8 cellular contexts compared by ENCODE assay signal in genomic region chr12:27779416-27779815, GRCh38. TPM values are rescaled to one million over a fixed set of nuclear protein-coding genes. Genes with fewer than 3 reads are reported as not detected.
DNase-seq lines count a peak whose midpoint lies in the region; ATAC-seq and TF ChIP-seq lines count a peak whose summit lies in the region.

No MANE protein-coding gene starts in this region.

- H3K27me3 Mint-ChIP-seq in activated T-helper 17 cell treated with anti-CD3 and anti-CD28 coated beads, Interleukin-2, amount 50 U/mL, for 72 hours, result no peaks in the 10 kb centered on the region

- peak overlapping the region; percentile 68 to 70 for H3K4me3 ChIP-seq in prostate gland

- DNase-seq in activated T-cell treated with anti-CD3 and anti-CD28 coated beads for 1 hour (ENCODE audit: low read depth), result peak; percentile 9
- DNase-seq in activated T-cell treated with anti-CD3 and anti-CD28 coated beads, Interleukin-2, amount 50 U/mL, for 48 hours, result no peak
- DNase-seq in NCI-H1105 treated with DMSO at 0.1 percent for 48 hours (lab: John Stamatoyannopoulos, UW), result peak; percentile 37
- DNase-seq in glomerular visceral epithelial cell (ENCODE audit: extremely low spot score), result peak; percentile 2
- DNase-seq in prostate gland (ENCODE audit: low spot score), result peak; percentile 13
- no peak for DNase-seq in kidney tubule cell (ENCODE audit: low spot score)

- H3K9me3 Mint-ChIP-seq in activated T-helper 17 cell treated with anti-CD3 and anti-CD28 coated beads, Interleukin-2, amount 50 U/mL, for 72 hours, result no peaks in the 10 kb centered on the region

- H3K27me3 ChIP-seq in prostate gland (replicated peaks; ENCODE audit: insufficient read depth), result no peaks in the 10 kb centered on the region

- H3K27ac ChIP-seq in prostate gland, result peak overlapping the region; percentile 87 to 88

- H3K4me1 Mint-ChIP-seq in activated T-helper 17 cell treated with anti-CD3 and anti-CD28 coated beads, Interleukin-2, amount 50 U/mL, for 72 hours, result peaks cover 22% of the 10 kb centered on the region

- TF ChIP-seq POLR2A in prostate gland (IDR thresholded peaks at IDR 0.05), result no peak

- H3K27ac Mint-ChIP-seq in activated T-helper 17 cell treated with anti-CD3 and anti-CD28 coated beads, Interleukin-2, amount 50 U/mL, for 72 hours, result peak overlapping the region; percentile 47

- peak overlapping the region; percentile 76 for H3K4me3 Mint-ChIP-seq in activated T-helper 17 cell treated with anti-CD3 and anti-CD28 coated beads, Interleukin-2, amount 50 U/mL, for 72 hours

- TF ChIP-seq CTCF in prostate gland (IDR thresholded peaks at IDR 0.05), result no peak

- 5% methylated on average over 15 of the region's 15 CpGs for WGBS in prostate gland

- no peaks in the 10 kb centered on the region for H3K9me3 ChIP-seq in prostate gland

- intact Hi-C loops in prostate gland (cut with DNase I), result no loop called here

- ATAC-seq in HG02588 (IDR thresholded peaks at IDR 0.05; ENCODE audit: unreplicated experiment), result peak; percentile 13
- ATAC-seq in activated T-helper 17 cell treated with anti-CD3 and anti-CD28 coated beads, Interleukin-2, amount 50 U/mL, for 72 hours (replicated peaks), result no peak

- H3K4me1 ChIP-seq in prostate gland (replicated peaks), result peaks cover 6% of the 10 kb centered on the region

- H3K36me3 ChIP-seq in prostate gland, result no peaks in the 10 kb centered on the region

- H3K36me3 Mint-ChIP-seq in activated T-helper 17 cell treated with anti-CD3 and anti-CD28 coated beads, Interleukin-2, amount 50 U/mL, for 72 hours (ENCODE audit: low read depth), result peaks cover 16% of the 10 kb centered on the region

RNA-seq across cellular contexts. Expression of gene KLHL42, which starts 0.6 kb away (rescaled TPM):
- 10 to 100 TPM in 1 of 2 donors, 1 to 10 TPM in 1; 9.6 to 12.2 TPM for total RNA-seq in activated T-helper 17 cell treated with anti-CD3 and anti-CD28 coated beads, Interleukin-2, amount 50 U/mL, for 72 hours
- total RNA-seq in prostate gland, result 10 to 100 TPM; 19.1 to 79.9 TPM

RNA-seq across cellular contexts. Expression of gene MANSC4, which starts 0.6 kb away (rescaled TPM):
- not detected for total RNA-seq in activated T-helper 17 cell treated with anti-CD3 and anti-CD28 coated beads, Interleukin-2, amount 50 U/mL, for 72 hours
- not detected for total RNA-seq in prostate gland

Comparison
In these comparisons a context has a peak if more than half of its experiments do, and no peak if none do; other contexts are left out.
1. DNase-seq: peak in activated T-cell treated with anti-CD3 and anti-CD28 coated beads for 1 hour (single experiment), NCI-H1105 treated with DMSO at 0.1 percent for 48 hours (single experiment), glomerular visceral epithelial cell (single experiment) and prostate gland (single experiment); none in activated T-cell treated with anti-CD3 and anti-CD28 coated beads, Interleukin-2, amount 50 U/mL, for 48 hours (0 of 2) and kidney tubule cell (single experiment).